In the genomic region with DNA sequence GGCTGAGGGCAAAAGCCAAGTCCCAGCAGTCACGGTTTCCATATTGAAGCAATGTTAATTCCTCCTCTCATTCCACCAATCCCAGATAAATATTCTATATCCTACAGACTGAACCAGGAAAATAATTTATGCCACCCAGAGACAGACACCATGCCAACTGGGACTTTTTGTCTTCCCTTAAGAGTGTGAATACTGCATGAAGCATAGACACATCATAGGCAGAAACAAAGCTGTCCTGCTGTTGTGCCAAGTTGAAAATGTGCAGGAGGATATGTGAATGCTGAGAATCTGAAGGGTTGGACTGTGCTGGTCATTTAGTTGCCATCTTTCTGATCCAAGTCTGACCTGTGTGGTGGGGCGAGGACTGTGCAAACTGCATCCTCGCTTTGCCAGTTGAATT, we compare ENCODE assay signal across 14 cellular contexts.
"Had no signal": no experiment of that assay in that cellular context is flagged by ENCODE, and none has a peak within 500 bp of the region (broad histone marks: within the 10 kb centered on the region; RNA-seq: fewer than 3 reads in every experiment).

No MANE protein-coding gene starts in this region.

- H3K36me3 ChIP-seq: neural progenitor cell, transverse colon had no signal

- H3K27ac ChIP-seq: left lung, neural progenitor cell, skin epidermis had no signal

- H3K4me3 Mint-ChIP-seq: activated naive CD4-positive, alpha-beta T cell treated with anti-CD3 and anti-CD28 coated beads for 36 hours; neural progenitor cell; WTC11 had no signal

- H3K4me3 ChIP-seq: esophagus squamous epithelium, left lung, neural progenitor cell, skin epidermis, transverse colon had no signal

- H3K27me3 ChIP-seq: esophagus squamous epithelium, left lung, neural progenitor cell, transverse colon had no signal

- H3K27ac Mint-ChIP-seq: neural progenitor cell, WTC11 had no signal

- H3K9ac ChIP-seq: neural progenitor cell had no signal

- H3K36me3 Mint-ChIP-seq: neural progenitor cell had no signal

- H3K9me3 ChIP-seq: transverse colon had no signal

- ATAC-seq: left lung, WTC11 had no signal

- H3K4me2 ChIP-seq: neural progenitor cell had no signal

- DNase-seq: activated CD8-positive, alpha-beta memory T cell treated with anti-CD3 and anti-CD28 coated beads for 24 hours; activated naive CD4-positive, alpha-beta T cell treated with anti-CD3 and anti-CD28 coated beads for 36 hours; esophagus squamous epithelium; foreskin fibroblast; head of caudate nucleus; left lung; mesendoderm; posterior cingulate gyrus; stimulated activated CD4-positive, alpha-beta T cell treated with anti-CD3 and anti-CD28 coated beads, Interleukin-4, amount 100 ng/mL, for 4 hours; transverse colon had no signal

- H3K27me3 Mint-ChIP-seq: activated CD4-positive, alpha-beta T cell treated with anti-CD3 and anti-CD28 coated beads, Interleukin-2, amount 10 ng/mL, durations not matched to agents 24 days and 14 days had no signal
